ENCODE assay signal across 22 cellular contexts in genomic region chr18:49066977-49067556, GRCh38.
"Had no signal": no experiment of that assay in that cellular context is flagged by ENCODE, and none has a peak within 500 bp of the region (broad histone marks: within the 10 kb centered on the region; RNA-seq: fewer than 3 reads in every experiment).

No MANE protein-coding gene starts in this region.

- H3K27me3 Mint-ChIP-seq: central memory CD8-positive, alpha-beta T cell had no signal

- DNase-seq: activated CD4-positive, alpha-beta T cell treated with anti-CD3 and anti-CD28 coated beads, Interleukin-2, amount 50 U/mL, for 1 hour; activated CD4-positive, CD25-positive, alpha-beta regulatory T cell; activated CD8-positive, alpha-beta memory T cell treated with anti-CD3 and anti-CD28 coated beads for 24 hours; activated CD8-positive, alpha-beta memory T cell treated with anti-CD3 and anti-CD28 coated beads, Interleukin-2, amount 50 U/mL, for 48 hours; activated gamma-delta T cell treated with Interleukin-2 at 50 U/mL for 16 hours; activated T-cell treated with anti-CD3 and anti-CD28 coated beads, Interleukin-2, amount 50 U/mL, for 48 hours; brain microvascular endothelial cell; colonic mucosa; heart left ventricle; kidney glomerular epithelial cell; left ventricle myocardium inferior; mammary epithelial cell; midbrain; nucleus accumbens; spleen; stimulated activated CD4-positive, alpha-beta T cell treated with anti-CD3 and anti-CD28 coated beads, Interleukin-4, amount 100 ng/mL, for 4 hours; stimulated activated naive CD4-positive, alpha-beta T cell; T1000 had no signal

- H3K36me3 ChIP-seq: brain microvascular endothelial cell, colonic mucosa, heart left ventricle, left ventricle myocardium inferior, spleen had no signal

- H3K9me3 ChIP-seq: colonic mucosa, heart left ventricle, left ventricle myocardium inferior, spleen had no signal

- H3K27me3 ChIP-seq: brain microvascular endothelial cell, colonic mucosa, heart left ventricle, spleen had no signal

- H3K4me3 ChIP-seq: colonic mucosa, heart left ventricle, left ventricle myocardium inferior, spleen had no signal

- H3K4me1 ChIP-seq: colonic mucosa had no signal

- H3K9me3 Mint-ChIP-seq: central memory CD8-positive, alpha-beta T cell; nephron had no signal

- H3K4me3 Mint-ChIP-seq: central memory CD8-positive, alpha-beta T cell; nephron had no signal

- H3K27ac Mint-ChIP-seq: nephron had no signal

- FAIRE-seq: endometrium, frontal cortex had no signal

- H3K27ac ChIP-seq: brain microvascular endothelial cell, colonic mucosa, heart left ventricle, left ventricle myocardium inferior, spleen had no signal

- H3K4me1 Mint-ChIP-seq: central memory CD8-positive, alpha-beta T cell had no signal
